ENCODE assay signal across 1 cellular context in the genomic region with DNA sequence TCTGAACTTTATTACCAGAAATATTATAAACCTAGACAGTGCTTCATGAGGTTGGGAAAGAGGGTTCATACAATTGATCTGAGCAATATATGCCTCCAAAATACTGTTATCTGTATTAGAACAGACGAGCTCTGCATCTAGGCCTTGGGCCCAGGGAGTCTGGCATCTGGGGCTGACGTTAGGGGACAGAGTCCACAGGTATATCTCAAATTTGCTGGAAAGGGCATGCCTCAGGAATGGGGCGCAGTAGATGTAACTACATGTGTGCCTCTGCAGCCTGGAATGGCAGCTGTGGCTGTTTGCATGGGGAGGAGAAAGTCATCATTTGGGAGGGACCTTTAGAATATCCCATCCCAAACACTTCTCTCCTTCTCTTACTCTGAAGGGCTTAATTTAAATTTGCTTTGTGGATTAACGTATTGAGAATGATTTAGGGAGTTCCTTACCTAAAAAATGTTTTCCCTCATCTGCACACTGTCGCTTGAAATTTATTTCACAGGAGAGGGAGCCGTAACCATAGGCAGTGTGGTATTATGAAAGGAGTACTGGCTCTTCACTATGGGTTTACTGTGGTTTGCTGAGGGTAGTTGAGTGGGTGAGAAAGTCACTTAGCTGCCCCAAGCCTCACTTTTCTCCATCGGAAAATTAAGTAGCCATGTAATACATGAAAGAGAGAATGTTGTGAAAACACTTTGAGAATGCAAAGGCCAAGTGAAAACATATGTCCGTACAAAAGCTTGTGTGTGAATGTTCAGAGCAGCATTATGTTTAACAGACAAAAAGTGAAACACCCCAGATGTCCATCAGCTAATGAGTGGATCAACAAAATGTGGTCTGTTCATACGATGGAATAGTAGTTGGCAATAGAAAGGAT.
TF ChIP-seq lines count a peak whose summit lies in the region.

No MANE protein-coding gene starts in this region.

TF ChIP-seq in HepG2, 621 proteins besides CTCF, POLR2A, EP300 and RAD21:
- TF ChIP-seq STAG1 (CRISPR knock-in tag; IDR thresholded peaks at IDR 0.05) (peak; percentile 38; the same call in 1 of the 2 replicates), TEAD3 (CRISPR knock-in tag; optimal IDR thresholded peaks at IDR 0.05; ENCODE audit: borderline replicate concordance) (peak; percentile 44), HNF4A (CRISPR knock-in tag; IDR thresholded peaks at IDR 0.05) (peak; percentile 38; the same call in 1 of the 2 replicates), SP1 (IDR thresholded peaks at IDR 0.05) (no peak), SP1 (CRISPR knock-in tag; IDR thresholded peaks at IDR 0.05) (no peak)
